1 cellular context compared by ENCODE assay signal in the genomic region with DNA sequence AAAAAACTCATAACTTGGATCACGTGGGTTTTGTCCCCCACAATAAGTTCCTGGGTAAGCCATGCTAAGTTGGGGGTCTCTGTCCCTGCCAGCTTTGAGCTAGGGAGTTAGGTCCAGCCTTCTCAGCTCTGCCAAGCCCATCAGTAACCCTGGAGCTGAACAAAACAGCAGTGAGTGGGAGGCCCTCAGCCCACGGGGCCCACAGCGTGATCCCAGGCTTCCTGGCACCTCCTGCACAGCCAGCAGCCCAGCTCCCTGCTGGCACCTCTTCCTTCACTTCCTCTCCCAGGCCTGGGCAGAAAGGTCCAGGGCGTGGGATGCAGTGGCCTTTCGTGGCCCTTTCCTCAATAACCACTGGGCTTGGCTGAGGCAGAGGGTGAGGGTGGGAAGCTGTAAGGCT.
TF ChIP-seq lines count a peak whose summit lies in the region.

No MANE protein-coding gene starts in this region.

TF ChIP-seq in HepG2, 621 proteins besides CTCF, POLR2A, EP300 and RAD21:
- TF ChIP-seq ZNF687 (CRISPR knock-in tag; IDR thresholded peaks at IDR 0.05): 0 out of 2 replicates have a peak, but pooled peaks have one; percentile 16
- TF ChIP-seq ELF4 (CRISPR knock-in tag; IDR thresholded peaks at IDR 0.05; ENCODE audit: borderline replicate concordance): no peak
- TF ChIP-seq NONO (IDR thresholded peaks at IDR 0.05): no peak
- TF ChIP-seq NONO (CRISPR knock-in tag; conservative IDR thresholded peaks at IDR 0.05): no peak
